20 cellular contexts compared by ENCODE assay signal in the genomic region with DNA sequence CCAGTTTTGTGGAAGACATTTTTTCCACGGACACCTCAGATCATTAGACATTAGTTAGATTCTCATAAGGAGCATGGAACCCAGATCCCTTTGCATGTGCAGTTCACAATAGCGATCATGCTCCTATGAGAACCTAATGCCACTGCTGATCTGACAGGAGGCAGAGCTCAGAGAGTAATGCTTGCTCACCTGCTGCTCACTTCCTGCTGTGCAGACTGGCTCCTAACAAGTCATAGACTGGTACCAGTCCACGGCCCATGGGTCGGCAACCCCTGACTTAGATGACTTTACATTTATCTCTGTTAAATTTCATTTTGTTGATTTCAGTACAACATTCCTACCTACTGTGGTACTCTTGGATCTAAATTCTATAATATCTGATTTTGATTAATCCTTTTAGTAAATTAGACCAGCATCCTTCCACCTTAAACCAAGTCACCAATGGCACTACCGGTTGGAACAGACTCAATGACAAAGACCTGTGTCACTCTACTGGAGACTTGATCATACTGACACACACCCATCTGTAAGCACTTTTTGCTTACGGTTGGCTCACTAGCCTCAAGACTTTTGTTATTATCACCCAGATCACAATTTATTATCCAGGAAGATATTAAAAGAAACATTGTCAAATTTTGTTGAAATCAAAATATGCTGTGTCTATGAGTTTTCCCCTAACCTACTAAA. TPM values are rescaled to one million over a fixed set of nuclear protein-coding genes. Genes with fewer than 3 reads are reported as not detected.
DNase-seq lines count a peak whose midpoint lies in the region; ATAC-seq and TF ChIP-seq lines count a peak whose summit lies in the region.
"Had no signal": no experiment of that assay in that cellular context is flagged by ENCODE, and none has a peak within 500 bp of the region (broad histone marks: within the 10 kb centered on the region; RNA-seq: fewer than 3 reads in every experiment).

No MANE protein-coding gene starts in this region.

- POLR2A ChIA-PET in IMR-90 (lab: Charles Lee; ENCODE audit: unreplicated experiment) = no interaction called here

- H3K27me3 ChIP-seq in IMR-90 (ENCODE audit: control insufficient read depth, insufficient read depth, low read length) (no peaks in the 10 kb centered on the region), upper lobe of right lung (no peaks in the 10 kb centered on the region)

- no peak overlapping the region for H3K23ac ChIP-seq in IMR-90 (ENCODE audit: low read depth, low read length)

- TF ChIP-seq CTCF in IMR-90 (conservative IDR thresholded peaks at IDR 0.05; ENCODE audit: low read depth, low read length) (no peak), upper lobe of right lung (IDR thresholded peaks at IDR 0.05) (no peak)

- H3K18ac ChIP-seq in IMR-90 (ENCODE audit: low read depth, low read length) = no peak overlapping the region

- H3K56ac ChIP-seq in IMR-90 (ENCODE audit: extremely low read depth, insufficient read depth, low read length) = no peak overlapping the region

- H3K4me3 ChIP-seq in IMR-90 (ENCODE audit: insufficient read depth, low read depth, low read length) (no peak overlapping the region), upper lobe of right lung (no peak overlapping the region)
- H3K4me3 ChIP-seq: GM12878 had no signal

- peaks cover 0 to 3% of the 10 kb centered on the region in 2 experiments; a peak in 1 of 4 replicates for H3K79me1 ChIP-seq in IMR-90 (ENCODE audit: low read depth in 1 of 2, low read length in 2 of 2)

- H3K4me1 ChIP-seq in IMR-90 (ENCODE audit: control insufficient read depth, insufficient read depth, low read length) = no peaks in the 10 kb centered on the region
- H3K4me1 ChIP-seq in upper lobe of right lung = no peaks in the 10 kb centered on the region

- H3K9ac ChIP-seq in IMR-90 (ENCODE audit: low read depth, low read length) = no peak overlapping the region

- H3K4me2 ChIP-seq in IMR-90 (ENCODE audit: low read depth, low read length) = no peak overlapping the region

- BruUV-seq in IMR-90 (replicated peaks; lab: Mats Ljungman, UMichigan) = no TSS peak

- no peak overlapping the region for H2BK20ac ChIP-seq in IMR-90 (ENCODE audit: low read depth, low read length)

- H4K8ac ChIP-seq in IMR-90 (ENCODE audit: low read depth in 2 of 2, low read length in 2 of 2) = no peak overlapping the region

- no peak overlapping the region for H2BK15ac ChIP-seq in IMR-90 (ENCODE audit: low read depth, low read length)

- H3K36me3 ChIP-seq in IMR-90 (ENCODE audit: control insufficient read depth, insufficient read depth, low read length) (no peaks in the 10 kb centered on the region), upper lobe of right lung (no peaks in the 10 kb centered on the region)

- peak overlapping the region; percentile 25 for H2AK9ac ChIP-seq in IMR-90 (replicated peaks; ENCODE audit: low read depth, low read length, poor library complexity)

- no peak overlapping the region for H3K14ac ChIP-seq in IMR-90 (replicated peaks; ENCODE audit: low read depth, low read length)

- intact Hi-C loops in IMR-90 (cut with micrococcal nuclease) (no loop called here), upper lobe of right lung (cut with DNase I) (no loop called here), left colon (cut with DNase I, micrococcal nuclease) (no loop called here)

- no peak for TF ChIP-seq POLR2A in IMR-90 (IDR thresholded peaks at IDR 0.05; ENCODE audit: low read depth, low read length)

- H2AK5ac ChIP-seq in IMR-90 (ENCODE audit: low read depth, low read length) = 0 out of 2 replicates have a peak overlapping the region, but pooled peaks have one; percentile 16

- no peak for ATAC-seq in IMR-90 (ENCODE audit: low read depth)
- ATAC-seq in esophagus mucosa = peak; percentile 52
- no peak for ATAC-seq in upper lobe of right lung
- no peak for ATAC-seq in HG03521 (IDR thresholded peaks at IDR 0.05; ENCODE audit: unreplicated experiment)
- no peak for ATAC-seq in left colon
- ATAC-seq: GM12878, Panc1, Right ventricle myocardium inferior had no signal

- no peak overlapping the region for H4K91ac ChIP-seq in IMR-90 (ENCODE audit: insufficient read depth, low read depth, low read length)

- WGBS in IMR-90 (ENCODE audit: extremely low coverage in 2 of 2, insufficient read length in 1 of 2), 2 experiments = 94% methylated on average over 2 of the region's 6 CpGs; no CpG with 5 or more reads in 1 of the 2 experiments

- H4K5ac ChIP-seq in IMR-90 (ENCODE audit: low read depth, low read length) = no peak overlapping the region

- no peak overlapping the region for H2BK5ac ChIP-seq in IMR-90 (ENCODE audit: low read depth, low read length, poor library complexity, severe bottlenecking)

- in situ Hi-C loops in IMR-90 (cut with MboI; ENCODE audit: low sequenced_read_pairs) = loop anchor here (10.0 kb wide), 1 partner anchor 486 kb away; no protein-coding TSS in a partner anchor

- peak; percentile 43 for DNase-seq in DMS153 (lab: John Stamatoyannopoulos, UW)
- no peak for DNase-seq in DMS153 treated with DMSO at 0.1 percent for 48 hours (lab: John Stamatoyannopoulos, UW; ENCODE audit: unreplicated experiment)
- DNase-seq in IMR-90 = no peak
- DNase-seq in RKO (ENCODE audit: low spot score) = peak; percentile 79
- DNase-seq in upper lobe of right lung = no peak
- DNase-seq in left colon = no peak
- DNase-seq: AML-193, GF-D8, Kasumi-1, MM.1S, NCI-H1092, NCI-H1436 treated with DMSO at 0.1 percent for 48 hours, NCI-H2081 had no signal

- H3K27ac ChIP-seq in IMR-90 (ENCODE audit: insufficient read depth, low read length) = no peak overlapping the region
- H3K27ac ChIP-seq in upper lobe of right lung = no peak overlapping the region
- H3K27ac ChIP-seq: 22Rv1, C4-2B had no signal

- no peak for TF ChIP-seq RAD21 in IMR-90 (IDR thresholded peaks at IDR 0.05; ENCODE audit: low read length)

- no peak overlapping the region for H3K4ac ChIP-seq in IMR-90 (ENCODE audit: low read depth, low read length)

- H3K9me3 ChIP-seq in IMR-90 (ENCODE audit: control insufficient read depth, insufficient read depth, low read length) = no peaks in the 10 kb centered on the region
- H3K9me3 ChIP-seq in upper lobe of right lung = no peaks in the 10 kb centered on the region

- no peaks in the 10 kb centered on the region for H4K20me1 ChIP-seq in IMR-90 (ENCODE audit: insufficient read depth, low read length)

- no peak overlapping the region for H2BK120ac ChIP-seq in IMR-90 (ENCODE audit: low read depth, low read length)

- no peaks in the 10 kb centered on the region for H3K9me1 ChIP-seq in IMR-90 (ENCODE audit: insufficient read depth, low read length)

- no peak overlapping the region for H2AFZ ChIP-seq in IMR-90 (replicated peaks; ENCODE audit: low read length, poor library complexity)

- CTCF ChIA-PET in IMR-90 (lab: Yijun Ruan, JAX) = no interaction called here

- dilution Hi-C loops in IMR-90 (cut with HindIII; ENCODE audit: low sequenced_read_pairs, unreplicated experiment) = no loop called here

TF ChIP-seq in IMR-90, 13 proteins besides CTCF, POLR2A, EP300 and RAD21:
- TF ChIP-seq RCOR1 (IDR thresholded peaks at IDR 0.05; ENCODE audit: insufficient replicate concordance, low read length) = no peak
- TF ChIP-seq RFX5 (IDR thresholded peaks at IDR 0.05; ENCODE audit: low read depth, low read length) = no peak
- no peak for TF ChIP-seq BHLHE40 (IDR thresholded peaks at IDR 0.05; ENCODE audit: low read depth, low read length)
- no peak for TF ChIP-seq CEBPB (IDR thresholded peaks at IDR 0.05; ENCODE audit: low read depth, low read length)
- TF ChIP-seq NFE2L2 (IDR thresholded peaks at IDR 0.05; ENCODE audit: low read depth, low read length) = no peak
- TF ChIP-seq, protein P1, sequence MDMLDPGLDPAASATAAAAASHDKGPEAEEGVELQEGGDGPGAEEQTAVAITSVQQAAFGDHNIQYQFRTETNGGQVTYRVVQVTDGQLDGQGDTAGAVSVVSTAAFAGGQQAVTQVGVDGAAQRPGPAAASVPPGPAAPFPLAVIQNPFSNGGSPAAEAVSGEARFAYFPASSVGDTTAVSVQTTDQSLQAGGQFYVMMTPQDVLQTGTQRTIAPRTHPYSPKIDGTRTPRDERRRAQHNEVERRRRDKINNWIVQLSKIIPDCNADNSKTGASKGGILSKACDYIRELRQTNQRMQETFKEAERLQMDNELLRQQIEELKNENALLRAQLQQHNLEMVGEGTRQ (IDR thresholded peaks at IDR 0.05; ENCODE audit: low read depth, low read length) = no peak
- TF ChIP-seq, protein P2, sequence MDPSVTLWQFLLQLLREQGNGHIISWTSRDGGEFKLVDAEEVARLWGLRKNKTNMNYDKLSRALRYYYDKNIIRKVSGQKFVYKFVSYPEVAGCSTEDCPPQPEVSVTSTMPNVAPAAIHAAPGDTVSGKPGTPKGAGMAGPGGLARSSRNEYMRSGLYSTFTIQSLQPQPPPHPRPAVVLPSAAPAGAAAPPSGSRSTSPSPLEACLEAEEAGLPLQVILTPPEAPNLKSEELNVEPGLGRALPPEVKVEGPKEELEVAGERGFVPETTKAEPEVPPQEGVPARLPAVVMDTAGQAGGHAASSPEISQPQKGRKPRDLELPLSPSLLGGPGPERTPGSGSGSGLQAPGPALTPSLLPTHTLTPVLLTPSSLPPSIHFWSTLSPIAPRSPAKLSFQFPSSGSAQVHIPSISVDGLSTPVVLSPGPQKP (IDR thresholded peaks at IDR 0.05; ENCODE audit: borderline replicate concordance, low read depth, low read length) = no peak
- no peak for TF ChIP-seq MAZ (IDR thresholded peaks at IDR 0.05; ENCODE audit: borderline replicate concordance, low read depth, low read length)
- no peak for TF ChIP-seq MAFK (IDR thresholded peaks at IDR 0.05; ENCODE audit: low read depth, low read length)
- TF ChIP-seq CHD1 (IDR thresholded peaks at IDR 0.05; ENCODE audit: low read depth, low read length) = no peak
- no peak for TF ChIP-seq FOS (IDR thresholded peaks at IDR 0.05; ENCODE audit: low read depth, low read length)
- no peak for TF ChIP-seq SMC3 (IDR thresholded peaks at IDR 0.05; ENCODE audit: low read depth, low read length)
- TF ChIP-seq MXI1 (IDR thresholded peaks at IDR 0.05; ENCODE audit: borderline replicate concordance, low read depth, low read length) = no peak
TF ChIP-seq in IMR-90: peak in this region for 0.

RNA-seq across cellular contexts. Expression of a gene that starts 8.0 kb away (rescaled TPM):
- total RNA-seq in IMR-90 (2012; rRNA removed) (19.2 and 20.6 TPM in 2 replicates), esophagus mucosa (7.1 TPM), upper lobe of right lung (25.7 TPM), left colon (10 to 100 TPM; 25.4 to 27.1 TPM)
- polyA plus RNA-seq in IMR-90 (2012; rRNA removed) = 19.7 and 23.8 TPM in 2 replicates
- polyA plus RNA-seq in IMR-90 (2012; cell fraction: cytosol; rRNA removed) = 21.1 and 39.8 TPM in 2 replicates
- 8.1 and 11.2 TPM in 2 replicates for polyA plus RNA-seq in IMR-90 (2012; cell fraction: nucleus; rRNA removed; ENCODE audit: low replicate concordance)

Comparison
In these comparisons a context has a peak if more than half of its experiments do, and no peak if none do; other contexts are left out.
1. DNase-seq: peak in DMS153 (single experiment) and RKO (single experiment); none in DMS153 treated with DMSO at 0.1 percent for 48 hours (single experiment), IMR-90 (single experiment), upper lobe of right lung (single experiment) and left colon (0 of 2).